1 cellular context compared by ENCODE assay signal in genomic region chr1:156241311-156241811, GRCh38.
TF ChIP-seq lines count a peak whose summit lies in the region.

No MANE protein-coding gene starts in this region.

TF ChIP-seq in SK-N-SH, 30 proteins besides CTCF, POLR2A, EP300 and RAD21:
- TF ChIP-seq FOSL2 (IDR thresholded peaks at IDR 0.05; ENCODE audit: borderline replicate concordance, low read depth) (peak; percentile 67), SIN3A (IDR thresholded peaks at IDR 0.05; ENCODE audit: borderline replicate concordance, low read depth, low read length) (0 out of 2 replicates have a peak, but pooled peaks have one; percentile 20), USF1 (IDR thresholded peaks at IDR 0.05; ENCODE audit: borderline replicate concordance, low read depth) (no peak), MAX (IDR thresholded peaks at IDR 0.05; ENCODE audit: low read depth) (no peak), GABPA (IDR thresholded peaks at IDR 0.05; ENCODE audit: low read depth) (no peak), JUND (IDR thresholded peaks at IDR 0.05) (0 out of 2 replicates have a peak, but pooled peaks have one; percentile 24)
TF ChIP-seq in SK-N-SH: peak in this region for 3.
